In the genomic region with DNA sequence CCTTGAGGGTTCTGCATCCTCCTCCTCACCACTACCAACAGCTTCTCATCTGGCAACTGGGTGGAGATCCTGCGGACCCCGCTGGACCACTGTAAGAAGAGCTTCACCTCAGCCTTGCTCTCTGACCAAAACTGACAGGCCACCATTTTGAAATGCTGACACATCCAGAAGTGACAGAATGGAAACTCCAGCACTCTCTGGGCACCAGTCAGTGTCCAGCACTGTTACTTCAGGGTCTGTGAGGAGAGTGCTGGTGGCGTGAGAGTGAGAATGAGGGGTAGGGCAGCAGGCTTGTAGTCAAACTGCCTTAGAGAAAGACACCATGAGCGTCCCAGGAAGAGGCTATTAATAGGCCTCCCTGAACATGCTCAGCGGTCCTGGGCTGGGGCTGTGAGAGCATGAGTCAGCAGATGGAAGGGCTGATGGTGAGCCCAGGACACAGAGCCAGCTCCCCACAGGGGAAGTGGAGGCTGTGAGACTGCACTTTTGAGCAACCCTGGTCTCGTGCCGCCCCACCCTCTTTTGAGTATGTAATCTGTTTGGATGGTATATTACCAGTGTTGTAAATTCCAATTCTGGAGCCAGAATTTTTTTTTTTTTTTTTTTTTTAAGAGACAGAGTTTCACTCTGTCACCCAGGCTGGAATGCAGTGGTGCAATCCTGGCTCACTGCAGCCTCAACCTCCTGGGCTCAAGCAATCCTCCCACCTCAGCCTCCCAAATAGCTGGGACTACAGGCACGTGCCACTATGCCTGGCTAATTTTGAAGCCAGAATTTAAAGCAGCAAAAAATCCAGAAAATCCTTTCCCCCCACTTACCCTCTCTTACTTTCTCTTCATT, we compare ENCODE assay signal across 8 cellular contexts. TPM values are rescaled to one million over a fixed set of nuclear protein-coding genes. Genes with fewer than 3 reads are reported as not detected.
A peak's percentile ranks its signal among the peaks of the same experiment; 100 is the strongest.
DNase-seq lines count a peak whose midpoint lies in the region; ATAC-seq and TF ChIP-seq lines count a peak whose summit lies in the region.

No MANE protein-coding gene starts in this region.

- no peak overlapping the region for H3K4me3 ChIP-seq in Peyer's patch
- no peak overlapping the region for H3K4me3 ChIP-seq in esophagus muscularis mucosa
- H3K4me3 ChIP-seq in neutrophil (ENCODE audit: low read depth in 1 of 2, low read length in 1 of 2) = no peak overlapping the region

- H3K4me1 ChIP-seq in Peyer's patch = peaks cover 0 to 16% (median 0%) of the 10 kb centered on the region in 4 donors
- peaks cover 37 to 52% (median 49%) of the 10 kb centered on the region in 4 donors for H3K4me1 ChIP-seq in esophagus muscularis mucosa
- peaks cover 23 to 31% of the 10 kb centered on the region in 2 experiments for H3K4me1 ChIP-seq in neutrophil (ENCODE audit: control insufficient read depth in 1 of 2, insufficient read depth in 1 of 2, low read depth in 1 of 2, low read length in 1 of 2)

- DNase-seq in ELF-1 (ENCODE audit: low read depth, low spot score) (peak; percentile 61), Peyer's patch (peak in 2 of 3 donors; percentile 71 to 90), esophagus muscularis mucosa (ENCODE audit: extremely low spot score) (peak; percentile 97), NCI-H2029 treated with DMSO at 0.1 percent for 48 hours (lab: John Stamatoyannopoulos, UW) (no peak)

- ATAC-seq in HG03039 (IDR thresholded peaks at IDR 0.05; ENCODE audit: unreplicated experiment) = no peak
- no peak for ATAC-seq in GM21526 (IDR thresholded peaks at IDR 0.05; ENCODE audit: low FRiP score, unreplicated experiment)
- ATAC-seq in HG03097 (IDR thresholded peaks at IDR 0.05; ENCODE audit: low FRiP score, unreplicated experiment) = no peak

- TF ChIP-seq CTCF in Peyer's patch (IDR thresholded peaks at IDR 0.05) (no peak), esophagus muscularis mucosa (IDR thresholded peaks at IDR 0.05) (no peak), neutrophil (IDR thresholded peaks at IDR 0.05) (no peak)

- TF ChIP-seq POLR2A in Peyer's patch (IDR thresholded peaks at IDR 0.05) (no peak), esophagus muscularis mucosa (IDR thresholded peaks at IDR 0.05; ENCODE audit: low read depth) (no peak)

- H3K9me3 ChIP-seq in Peyer's patch (no peaks in the 10 kb centered on the region), esophagus muscularis mucosa (no peaks in the 10 kb centered on the region), neutrophil (no peaks in the 10 kb centered on the region)

- H3K36me3 ChIP-seq in Peyer's patch = no peaks in the 10 kb centered on the region
- no peaks in the 10 kb centered on the region for H3K36me3 ChIP-seq in esophagus muscularis mucosa
- no peaks in the 10 kb centered on the region for H3K36me3 ChIP-seq in neutrophil

- H3K27me3 ChIP-seq in Peyer's patch = no peaks in the 10 kb centered on the region
- no peaks in the 10 kb centered on the region for H3K27me3 ChIP-seq in esophagus muscularis mucosa
- no peaks in the 10 kb centered on the region for H3K27me3 ChIP-seq in neutrophil

- peak overlapping the region in 1 of 4 donors; percentile 70 for H3K27ac ChIP-seq in Peyer's patch
- H3K27ac ChIP-seq in esophagus muscularis mucosa (replicated peaks in 1 of 4) = peak overlapping the region; percentile 73 to 79 (median 75)
- peak overlapping the region; percentile 79 for H3K27ac ChIP-seq in neutrophil

- intact Hi-C loops in esophagus muscularis mucosa (cut with DNase I) = loop anchor here (5.0 kb wide), 1 partner anchor 36 kb away; a partner anchor contains a TSS

- 38% methylated on average over 6 of the region's 8 CpGs for WGBS in esophagus muscularis mucosa

- no peak for TF ChIP-seq EP300 in esophagus muscularis mucosa (IDR thresholded peaks at IDR 0.05)

RNA-seq across cellular contexts. Expression of a gene that starts 34.4 kb away (rescaled TPM):
- total RNA-seq in Peyer's patch (10 to 100 TPM in 3 of 4 donors, 1 to 10 TPM in 1; 5.8 to 44.7 (median 34.9) TPM), esophagus muscularis mucosa (10 to 100 TPM in 3 of 4 donors, 1 to 10 TPM in 1; 7.5 to 10.6 (median 10.2) TPM)
